In genomic region chr5:142316681-142317080, GRCh38 we compare ENCODE assay signal across 1 cellular context.
TF ChIP-seq lines count a peak whose summit lies in the region.

No MANE protein-coding gene starts in this region.

TF ChIP-seq in endothelial cell of umbilical vein, 7 proteins besides CTCF, POLR2A, EP300 and RAD21:
- TF ChIP-seq EZH2 (IDR thresholded peaks at IDR 0.05; ENCODE audit: borderline replicate concordance, low read depth, low read length, severe bottlenecking) (no peak), FOS (IDR thresholded peaks at IDR 0.05; ENCODE audit: borderline replicate concordance, insufficient read depth, low read length) (no peak), JUN (IDR thresholded peaks at IDR 0.05; ENCODE audit: borderline replicate concordance, insufficient read depth, insufficient read length, low read depth) (no peak), GATA2 (IDR thresholded peaks at IDR 0.05; ENCODE audit: insufficient read depth, insufficient read length, low read depth, low read length) (no peak), MYC (IDR thresholded peaks at IDR 0.05; ENCODE audit: low read depth, low read length) (no peak), POLR2AphosphoS5 (IDR thresholded peaks at IDR 0.05; ENCODE audit: insufficient read depth, low read depth, low read length) (no peak)
- TF ChIP-seq, protein P1, sequence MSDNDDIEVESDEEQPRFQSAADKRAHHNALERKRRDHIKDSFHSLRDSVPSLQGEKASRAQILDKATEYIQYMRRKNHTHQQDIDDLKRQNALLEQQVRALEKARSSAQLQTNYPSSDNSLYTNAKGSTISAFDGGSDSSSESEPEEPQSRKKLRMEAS (IDR thresholded peaks at IDR 0.05; ENCODE audit: insufficient read depth, insufficient read length), result no peak
